Comparison of ENCODE assay signal across 8 cellular contexts in genomic region chr18:67525328-67526110, GRCh38. TPM values are rescaled to one million over a fixed set of nuclear protein-coding genes. Genes with fewer than 3 reads are reported as not detected.
DNase-seq lines count a peak whose midpoint lies in the region; ATAC-seq and TF ChIP-seq lines count a peak whose summit lies in the region.

No MANE protein-coding gene starts in this region.

- H3K4me2 ChIP-seq in GM23248 (ENCODE audit: unreplicated experiment) (peak overlapping the region; percentile 63), hepatocyte (no peak overlapping the region)

- DNase-seq in GM23248 = peak; percentile 98
- peak; percentile 98 for DNase-seq in astrocyte of the hippocampus (ENCODE audit: low read depth, low spot score)
- peak; percentile 82 for DNase-seq in hepatocyte (ENCODE audit: low spot score)
- peak; percentile 69 for DNase-seq in sciatic nerve (ENCODE audit: low spot score)
- DNase-seq in T-helper 9 cell = no peak

- H3K4me1 ChIP-seq in GM23248 (ENCODE audit: insufficient read depth) (peaks cover 23% of the 10 kb centered on the region), hepatocyte (ENCODE audit: insufficient read depth) (peaks cover 8% of the 10 kb centered on the region)

- in situ Hi-C loops in GM23248 (cut with MboI) = no loop called here

- peak overlapping the region; percentile 82 for H3K27ac ChIP-seq in GM23248
- peak overlapping the region; percentile 36 for H3K27ac ChIP-seq in hepatocyte

- H3K9me3 ChIP-seq in GM23248 (ENCODE audit: low read depth) (no peaks in the 10 kb centered on the region), hepatocyte (ENCODE audit: low read depth) (no peaks in the 10 kb centered on the region)

- ATAC-seq in sciatic nerve (peak; percentile 86), HG02678 (IDR thresholded peaks at IDR 0.05; ENCODE audit: unreplicated experiment) (no peak), HG02623 (IDR thresholded peaks at IDR 0.05; ENCODE audit: unreplicated experiment) (no peak), HG03135 (IDR thresholded peaks at IDR 0.05; ENCODE audit: unreplicated experiment) (no peak)

- peak overlapping the region; percentile 51 for H2AFZ ChIP-seq in GM23248
- H2AFZ ChIP-seq in hepatocyte = no peak overlapping the region

- peaks cover 29% of the 10 kb centered on the region for H3F3A ChIP-seq in GM23248 (ENCODE audit: insufficient read depth)

- intact Hi-C loops in sciatic nerve (cut with DNase I) = no loop called here

- no peaks in the 10 kb centered on the region for H3K36me3 ChIP-seq in GM23248 (ENCODE audit: low read depth)
- no peaks in the 10 kb centered on the region for H3K36me3 ChIP-seq in hepatocyte (replicated peaks; ENCODE audit: insufficient read depth, low read depth)

- H4K20me1 ChIP-seq in GM23248 (ENCODE audit: insufficient read depth) = no peaks in the 10 kb centered on the region
- H4K20me1 ChIP-seq in hepatocyte (ENCODE audit: insufficient read depth, poor library complexity, severe bottlenecking) = no peaks in the 10 kb centered on the region

- WGBS in GM23248 (ENCODE audit: low coverage in 1 of 2, low lambda C conversion rate in 2 of 2, missing lambda C conversion rate in 2 of 2), 2 experiments = 3 to 6% methylated on average over 3 of the region's 3 CpGs
- 84% methylated on average over 3 of the region's 3 CpGs for WGBS in hepatocyte (ENCODE audit: low lambda C conversion rate, missing lambda C conversion rate)

- H3K4me3 ChIP-seq in GM23248 (peak overlapping the region; percentile 20; the same call in 1 of the 2 replicates), hepatocyte (no peak overlapping the region)

- H3K9me2 ChIP-seq in GM23248 (ENCODE audit: insufficient read depth) (no peaks in the 10 kb centered on the region), hepatocyte (replicated peaks; ENCODE audit: insufficient read depth) (no peaks in the 10 kb centered on the region)

- no peaks in the 10 kb centered on the region for H3K79me2 ChIP-seq in GM23248 (ENCODE audit: insufficient read depth)
- no peaks in the 10 kb centered on the region for H3K79me2 ChIP-seq in hepatocyte

- peak overlapping the region; percentile 43; the same call in 1 of the 2 replicates for H3K9ac ChIP-seq in GM23248

- no peak for TF ChIP-seq CTCF in hepatocyte (IDR thresholded peaks at IDR 0.05; ENCODE audit: poor library complexity)

- H3K27me3 ChIP-seq in GM23248 (replicated peaks; ENCODE audit: insufficient read depth) (no peaks in the 10 kb centered on the region), hepatocyte (no peaks in the 10 kb centered on the region)

RNA-seq across cellular contexts. Expression of gene DSEL, which starts 9.0 kb away (rescaled TPM):
- total RNA-seq in GM23248 (2014; rRNA removed; shearing (Covaris generic)) = 126 and 132 TPM in 2 replicates
- 36.8 and 38.2 TPM in 2 replicates for polyA plus RNA-seq in GM23248 (2016; fragmentation: Nextera tagmentation; extraction: Ambion mirVana)
- total RNA-seq in hepatocyte = 15.7 and 18.9 TPM in 2 replicates
- polyA plus RNA-seq in hepatocyte = 3.3 and 4.0 TPM in 2 replicates
- 9.9 TPM for total RNA-seq in sciatic nerve
